In the genomic region with DNA sequence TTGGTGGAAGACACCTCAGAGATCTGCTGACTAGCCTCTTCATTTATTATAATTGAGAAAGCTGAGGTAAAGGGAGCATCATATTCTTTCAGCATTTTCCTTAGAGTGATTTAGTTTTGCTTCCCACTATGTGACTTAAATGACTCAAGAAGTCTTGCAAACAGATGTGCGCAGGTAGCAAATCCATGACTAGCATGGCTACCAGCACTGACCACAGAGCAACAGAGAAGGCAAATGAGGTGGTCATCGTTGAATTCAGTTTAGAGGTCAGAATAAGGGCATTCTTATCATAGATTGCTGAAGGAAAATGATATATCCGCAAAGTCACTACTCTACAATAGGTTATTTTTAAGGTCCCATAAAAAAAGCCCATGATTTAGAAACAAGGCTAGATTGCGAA, we compare ENCODE assay signal across 22 cellular contexts.
DNase-seq lines count a peak whose midpoint lies in the region; ATAC-seq and TF ChIP-seq lines count a peak whose summit lies in the region.
"Had no signal": no experiment of that assay in that cellular context is flagged by ENCODE, and none has a peak within 500 bp of the region (broad histone marks: within the 10 kb centered on the region; RNA-seq: fewer than 3 reads in every experiment).

No MANE protein-coding gene starts in this region.

- H3K4me1 Mint-ChIP-seq in activated CD4-positive, alpha-beta T cell treated with anti-CD3 and anti-CD28 coated beads, Interleukin-2, amount 10 ng/mL, durations not matched to agents 24 days and 14 days, result peaks cover 52% of the 10 kb centered on the region

- H3K4me3 ChIP-seq in ascending aorta (no peak overlapping the region), thoracic aorta (no peak overlapping the region)
- H3K4me3 ChIP-seq: PC-9, SJSA1, smooth muscle cell, stomach had no signal

- ATAC-seq in HG02610 (IDR thresholded peaks at IDR 0.05; ENCODE audit: unreplicated experiment), result peak; percentile 37
- no peak for ATAC-seq in thoracic aorta (ENCODE audit: insufficient number of reproducible peaks, low FRiP score, low read depth)
- no peak for ATAC-seq in HG03378 (IDR thresholded peaks at IDR 0.05; ENCODE audit: unreplicated experiment)
- ATAC-seq: esophagus mucosa had no signal

- peaks cover 6% of the 10 kb centered on the region for H3K27me3 Mint-ChIP-seq in activated CD4-positive, alpha-beta T cell treated with anti-CD3 and anti-CD28 coated beads, Interleukin-2, amount 10 ng/mL, durations not matched to agents 24 days and 14 days

- no peak for TF ChIP-seq CTCF in ascending aorta (IDR thresholded peaks at IDR 0.05)
- no peak for TF ChIP-seq CTCF in thoracic aorta (IDR thresholded peaks at IDR 0.05)

- no peaks in the 10 kb centered on the region for H3K36me3 ChIP-seq in ascending aorta
- H3K36me3 ChIP-seq in thoracic aorta, result no peaks in the 10 kb centered on the region
- H3K36me3 ChIP-seq: SJSA1, stomach had no signal

- H3K27ac Mint-ChIP-seq in activated CD4-positive, alpha-beta T cell treated with anti-CD3 and anti-CD28 coated beads, Interleukin-2, amount 10 ng/mL, durations not matched to agents 24 days and 14 days, result peak overlapping the region; percentile 71

- H3K9me3 Mint-ChIP-seq in activated CD4-positive, alpha-beta T cell treated with anti-CD3 and anti-CD28 coated beads, Interleukin-2, amount 10 ng/mL, durations not matched to agents 24 days and 14 days, result peaks cover 17% of the 10 kb centered on the region

- no peak for DNase-seq in activated CD4-positive, alpha-beta T cell treated with anti-CD3 and anti-CD28 coated beads, Interleukin-2, amount 10 ng/mL, durations not matched to agents 24 days and 14 days
- no peak for DNase-seq in activated CD4-positive, alpha-beta T cell treated with anti-CD3 and anti-CD28 coated beads, Interleukin-2, amount 50 U/mL, for 48 hours
- no peak for DNase-seq in ascending aorta (ENCODE audit: low spot score in 2 of 2)
- no peak for DNase-seq in thoracic aorta (ENCODE audit: low spot score)
- no peak for DNase-seq in GOT3 (lab: John Stamatoyannopoulos, UW)
- no peak for DNase-seq in epidermal melanocyte (ENCODE audit: insufficient read length, low spot score)
- DNase-seq: activated CD4-positive, alpha-beta T cell treated with anti-CD3 and anti-CD28 coated beads for 1 hour; amygdala; caudate nucleus; IMR-90; mesendoderm; NCI-H1694; PC-9; stimulated activated CD4-positive, alpha-beta T cell treated with anti-CD3 and anti-CD28 coated beads, Interleukin-4, amount 100 ng/mL, for 1 hour; stomach had no signal

- intact Hi-C loops in activated CD4-positive, alpha-beta T cell treated with anti-CD3 and anti-CD28 coated beads, Interleukin-2, amount 10 ng/mL, durations not matched to agents 24 days and 14 days (cut with micrococcal nuclease), result loop anchor here (10.0 kb wide), 1 partner anchor 1343 kb away; no protein-coding TSS in a partner anchor
- intact Hi-C loops in ascending aorta (cut with DNase I), result loop anchor here (5.0 kb wide), 2 partner anchors 60 to 90 kb away; no protein-coding TSS in a partner anchor

- no peaks in the 10 kb centered on the region for H3K9me3 ChIP-seq in ascending aorta
- H3K9me3 ChIP-seq in thoracic aorta, result no peaks in the 10 kb centered on the region
- H3K9me3 ChIP-seq: SJSA1, stomach had no signal

- H3K27me3 ChIP-seq in ascending aorta, result no peaks in the 10 kb centered on the region
- H3K27me3 ChIP-seq in thoracic aorta (replicated peaks; ENCODE audit: insufficient read depth), result no peaks in the 10 kb centered on the region
- H3K27me3 ChIP-seq: SJSA1, stomach had no signal

- peak overlapping the region; percentile 34 for H3K4me3 Mint-ChIP-seq in activated CD4-positive, alpha-beta T cell treated with anti-CD3 and anti-CD28 coated beads, Interleukin-2, amount 10 ng/mL, durations not matched to agents 24 days and 14 days

- peaks cover 0 to 20% of the 10 kb centered on the region in 2 donors for H3K4me1 ChIP-seq in ascending aorta
- peaks cover 21 to 79% of the 10 kb centered on the region in 2 donors for H3K4me1 ChIP-seq in thoracic aorta (ENCODE audit: control insufficient read depth in 1 of 2, low read depth in 2 of 2)
- H3K4me1 ChIP-seq: SJSA1 had no signal

- H3K27ac ChIP-seq in ascending aorta (peak overlapping the region; percentile 35 to 56), thoracic aorta (peak overlapping the region; percentile 61 to 63)
- H3K27ac ChIP-seq: GM23248, HL-60, PC-9, SJSA1 had no signal

- peaks cover 2% of the 10 kb centered on the region for H3K36me3 Mint-ChIP-seq in activated CD4-positive, alpha-beta T cell treated with anti-CD3 and anti-CD28 coated beads, Interleukin-2, amount 10 ng/mL, durations not matched to agents 24 days and 14 days (ENCODE audit: low read depth)
